ENCODE assay signal across 8 cellular contexts in genomic region chr3:187679638-187680396, GRCh38. TPM values are rescaled to one million over a fixed set of nuclear protein-coding genes. Genes with fewer than 3 reads are reported as not detected.
DNase-seq lines count a peak whose midpoint lies in the region; ATAC-seq and TF ChIP-seq lines count a peak whose summit lies in the region.

No MANE protein-coding gene starts in this region.

- 24 to 31% methylated on average over 7 of the region's 7 CpGs for WGBS in lower leg skin, 2 donors

- DNase-seq in GM10266 (ENCODE audit: extremely low spot score) (peak; percentile 84), NCI-H460 (ENCODE audit: extremely low read depth, low read depth) (peak; percentile 59), dedifferentiated amniotic fluid mesenchymal stem cell (ENCODE audit: extremely low spot score) (peak; percentile 80), lower leg skin (ENCODE audit: low spot score in 2 of 2) (peak; percentile 55 to 92), amniotic stem cell (lab: John Stamatoyannopoulos, UW) (no peak)
- DNase-seq in activated CD4-positive, alpha-beta T cell treated with anti-CD3 and anti-CD28 coated beads for 4 hours = peak; percentile 50 to 60
- DNase-seq in stimulated activated CD4-positive, alpha-beta T cell treated with anti-CD3 and anti-CD28 coated beads, TNF-alpha, amount 100 ng/mL, for 48 hours (ENCODE audit: low read depth in 3 of 3) = peak; percentile 36 to 51 (median 47)

- TF ChIP-seq POLR2A in lower leg skin (IDR thresholded peaks at IDR 0.05) = no peak

- no peak overlapping the region for H3K4me3 ChIP-seq in lower leg skin (ENCODE audit: low read depth, poor library complexity, severe bottlenecking)

- TF ChIP-seq CTCF in GM10266 (IDR thresholded peaks at IDR 0.05; ENCODE audit: control insufficient read depth, insufficient read depth, low read depth, missing control alignments) (peak; percentile 99), lower leg skin (IDR thresholded peaks at IDR 0.05) (peak in 1 of 3 donors; percentile 71)

- ATAC-seq in HG03103 (IDR thresholded peaks at IDR 0.05; ENCODE audit: low read depth, unreplicated experiment) = peak; percentile 61

- intact Hi-C loops in lower leg skin (cut with DNase I; ENCODE audit: low total_unique reads) = loop anchor here (5.0 kb wide), 1 partner anchor 358 kb away; no protein-coding TSS in a partner anchor

RNA-seq across cellular contexts. Expression of gene SST, which starts 9.6 kb away (rescaled TPM):
- not detected in 2 replicates for total RNA-seq in NCI-H460 (2014; rRNA removed; shearing (Covaris generic))
- not detected in 2 replicates for polyA plus RNA-seq in NCI-H460 (2014; cell fraction: nucleus; rRNA removed)
- total RNA-seq in lower leg skin = not detected

RNA-seq across cellular contexts. Expression of gene RTP2, which starts 22.5 kb away (rescaled TPM):
- not detected in 2 replicates for total RNA-seq in NCI-H460 (2014; rRNA removed; shearing (Covaris generic))
- not detected in 2 replicates for polyA plus RNA-seq in NCI-H460 (2014; cell fraction: nucleus; rRNA removed)
- not detected for total RNA-seq in lower leg skin
